Comparison of ENCODE assay signal across 1 cellular context in genomic region chr6:163756079-163756478, GRCh38.
TF ChIP-seq lines count a peak whose summit lies in the region.

No MANE protein-coding gene starts in this region.

TF ChIP-seq in K562, 482 proteins besides CTCF, POLR2A, EP300 and RAD21 (continued from another document):
- TF ChIP-seq REST (CRISPR knock-in tag; IDR thresholded peaks at IDR 0.05; ENCODE audit: low read depth) = no peak
- TF ChIP-seq PHB (CRISPR knock-in tag; IDR thresholded peaks at IDR 0.05) = no peak
- TF ChIP-seq HMG20A (CRISPR knock-in tag; conservative IDR thresholded peaks at IDR 0.05) = no peak
- no peak for TF ChIP-seq ATF6 (CRISPR knock-in tag; IDR thresholded peaks at IDR 0.05)
- TF ChIP-seq BCL6 (CRISPR knock-in tag; IDR thresholded peaks at IDR 0.05) = no peak
- no peak for TF ChIP-seq SRSF1 (IDR thresholded peaks at IDR 0.05; ENCODE audit: low read depth, low read length)
- no peak for TF ChIP-seq GATA2 (CRISPR knock-in tag; IDR thresholded peaks at IDR 0.05)
- no peak for TF ChIP-seq NEUROD1 (IDR thresholded peaks at IDR 0.05; ENCODE audit: borderline replicate concordance, low read depth, low read length, partially characterized antibody)
- TF ChIP-seq MED1 (CRISPR knock-in tag; IDR thresholded peaks at IDR 0.05; ENCODE audit: borderline replicate concordance) = no peak
- TF ChIP-seq GTF2F1 (IDR thresholded peaks at IDR 0.05; ENCODE audit: low read depth, low read length) = no peak
- no peak for TF ChIP-seq MAX (CRISPR knock-in tag; IDR thresholded peaks at IDR 0.05)
TF ChIP-seq in K562: peak in this region for 0.
